Comparison of ENCODE assay signal across 21 cellular contexts in genomic region chr14:54194501-54194900, GRCh38.
A peak's percentile ranks its signal among the peaks of the same experiment; 100 is the strongest.
DNase-seq lines count a peak whose midpoint lies in the region; ATAC-seq, FAIRE-seq and TF ChIP-seq lines count a peak whose summit lies in the region.
"Had no signal": no experiment of that assay in that cellular context is flagged by ENCODE, and none has a peak within 500 bp of the region (broad histone marks: within the 10 kb centered on the region; RNA-seq: fewer than 3 reads in every experiment).

No MANE protein-coding gene starts in this region.

- H3K27me3 ChIP-seq in HCT116 (ENCODE audit: insufficient read depth, low read length) (no peaks in the 10 kb centered on the region), endothelial cell of umbilical vein (ENCODE audit: control insufficient read depth in 2 of 2, insufficient read depth in 2 of 2, low read length in 2 of 2) (no peaks in the 10 kb centered on the region)

- H3K27me3 Mint-ChIP-seq in nephron progenitor cell (ENCODE audit: low read depth, poor library complexity), result no peaks in the 10 kb centered on the region
- H3K27me3 Mint-ChIP-seq in activated CD4-positive, alpha-beta T cell treated with anti-CD3 and anti-CD28 coated beads, Interleukin-2, amount 10 ng/mL, durations not matched to agents 24 days and 14 days, result no peaks in the 10 kb centered on the region

- H3K4me2 ChIP-seq in HCT116 (ENCODE audit: low read length) (no peak overlapping the region), endothelial cell of umbilical vein (ENCODE audit: insufficient read depth, low read length) (no peak overlapping the region)
- H3K4me2 ChIP-seq: GM23338 had no signal

- RAD21 ChIA-PET in HCT116 (lab: Charles Lee; ENCODE audit: low non-redundant PET in 1 of 2, low total read pairs in 2 of 2, uncharacterized antibody in 2 of 2, unreplicated experiment in 2 of 2), result no interaction called here

- H3K9me2 ChIP-seq in HCT116 (ENCODE audit: insufficient read depth), result 0 out of 2 replicates have a peak, but pooled peaks cover 3% of the 10 kb centered on the region

- BruUV-seq in HCT116 (replicated peaks; lab: Mats Ljungman, UMichigan) (no TSS peak), endothelial cell of umbilical vein (replicated peaks; lab: Mats Ljungman, UMichigan) (no TSS peak)

- no peak overlapping the region for H3K4me3 Mint-ChIP-seq in nephron progenitor cell
- no peak overlapping the region for H3K4me3 Mint-ChIP-seq in activated CD4-positive, alpha-beta T cell treated with anti-CD3 and anti-CD28 coated beads, Interleukin-2, amount 10 ng/mL, durations not matched to agents 24 days and 14 days
- H3K4me3 Mint-ChIP-seq: B cell, GM23338 had no signal

- ATAC-seq in HCT116 (no peak), GM19452 (IDR thresholded peaks at IDR 0.05; ENCODE audit: unreplicated experiment) (no peak)
- ATAC-seq: GM23338, K562, PC-3 had no signal

- intact Hi-C loops in HCT116 (cut with micrococcal nuclease) (no loop called here), endothelial cell of umbilical vein (cut with micrococcal nuclease) (no loop called here)
- intact Hi-C loops in activated CD4-positive, alpha-beta T cell treated with anti-CD3 and anti-CD28 coated beads, Interleukin-2, amount 10 ng/mL, durations not matched to agents 24 days and 14 days (cut with micrococcal nuclease), result no loop called here

- no peak overlapping the region for H3K9ac ChIP-seq in HCT116 (ENCODE audit: low read length)
- no peak overlapping the region for H3K9ac ChIP-seq in endothelial cell of umbilical vein (replicated peaks; ENCODE audit: extremely low read depth, insufficient read depth, low read length)

- H3K9me3 Mint-ChIP-seq in nephron progenitor cell, result peaks cover 38% of the 10 kb centered on the region
- no peaks in the 10 kb centered on the region for H3K9me3 Mint-ChIP-seq in activated CD4-positive, alpha-beta T cell treated with anti-CD3 and anti-CD28 coated beads, Interleukin-2, amount 10 ng/mL, durations not matched to agents 24 days and 14 days

- no peaks in the 10 kb centered on the region for H3K9me3 ChIP-seq in HCT116 (ENCODE audit: control insufficient read depth in 1 of 2, insufficient read depth in 1 of 2, low read depth in 1 of 2, low read length in 2 of 2)
- H3K9me3 ChIP-seq in endothelial cell of umbilical vein (replicated peaks; ENCODE audit: control insufficient read depth, insufficient read depth, low read length), result no peaks in the 10 kb centered on the region

- H2AFZ ChIP-seq in HCT116 (ENCODE audit: low read depth, low read length, poor library complexity, severe bottlenecking) (no peak overlapping the region), endothelial cell of umbilical vein (ENCODE audit: low read depth, low read length) (no peak overlapping the region)
- H2AFZ ChIP-seq: GM23338 had no signal

- no peak for TF ChIP-seq RAD21 in HCT116 (IDR thresholded peaks at IDR 0.05; ENCODE audit: low read depth)

- POLR2A ChIA-PET in HCT116 (lab: Charles Lee), result no interaction called here
- POLR2A ChIA-PET in endothelial cell of umbilical vein (lab: Charles Lee), result interaction anchor here (0.7 kb wide), 2 partner anchors 15 to 958 kb away, joined by 3 to 8 read pairs; no protein-coding TSS in a partner anchor

- H3K4me3 ChIP-seq in HCT116 (replicated peaks in 1 of 2; ENCODE audit: low read depth in 1 of 2, low read length in 2 of 2), result no peak overlapping the region
- H3K4me3 ChIP-seq in endothelial cell of umbilical vein (replicated peaks in 1 of 3; ENCODE audit: insufficient read depth in 1 of 3, low read depth in 1 of 3, low read length in 3 of 3), result no peak overlapping the region
- H3K4me3 ChIP-seq: GM23338, K562 had no signal

- H3K9me1 ChIP-seq in endothelial cell of umbilical vein (replicated peaks; ENCODE audit: control insufficient read depth, extremely low read depth, insufficient read depth, low read length), result no peaks in the 10 kb centered on the region

- no peak overlapping the region for H3K27ac ChIP-seq in HCT116 (ENCODE audit: low read depth, low read length)
- no peak overlapping the region for H3K27ac ChIP-seq in endothelial cell of umbilical vein (ENCODE audit: insufficient read depth, low read depth, low read length)
- H3K27ac ChIP-seq: RWPE1 had no signal

- FAIRE-seq in TTC549 (lab: Jason Lieb, UNC), result peak; percentile 72
- FAIRE-seq in endothelial cell of umbilical vein (lab: Jason Lieb, UNC), result no peak
- FAIRE-seq: GM19239, K562 had no signal

- no peak for TF ChIP-seq CTCF in HCT116 (IDR thresholded peaks at IDR 0.05 in 2 of 3, conservative IDR thresholded peaks at IDR 0.05 in 1 of 3; ENCODE audit: borderline replicate concordance in 1 of 3, insufficient read depth in 1 of 3, low read depth in 2 of 3, low read length in 2 of 3)
- TF ChIP-seq CTCF in endothelial cell of umbilical vein (IDR thresholded peaks at IDR 0.05; ENCODE audit: extremely low read depth in 1 of 2, insufficient read depth in 1 of 2, low read depth in 1 of 2, low read length in 2 of 2), result no peak
- TF ChIP-seq CTCF in nephron progenitor cell (IDR thresholded peaks at IDR 0.05), result no peak

- TF ChIP-seq POLR2A in HCT116 (IDR thresholded peaks at IDR 0.05; ENCODE audit: borderline replicate concordance, extremely low read depth, insufficient read depth, insufficient read length) (no peak), endothelial cell of umbilical vein (IDR thresholded peaks at IDR 0.05; ENCODE audit: low read depth, low read length) (no peak)

- H4K20me1 ChIP-seq in HCT116 (ENCODE audit: insufficient read depth) (no peaks in the 10 kb centered on the region), endothelial cell of umbilical vein (replicated peaks; ENCODE audit: control insufficient read depth, extremely low read depth, insufficient read depth, low read length) (no peaks in the 10 kb centered on the region)

- dilution Hi-C loops in endothelial cell of umbilical vein (cut with MboI; ENCODE audit: extremely low pct_ligation_motif_present, low sequenced_read_pairs), result no loop called here

- H3K79me2 ChIP-seq in HCT116 (ENCODE audit: insufficient read depth, low read length), result no peaks in the 10 kb centered on the region
- no peaks in the 10 kb centered on the region for H3K79me2 ChIP-seq in endothelial cell of umbilical vein (ENCODE audit: control insufficient read depth, insufficient read depth, low read length)

- DNase-seq in HCT116 (ENCODE audit: low read depth, low spot score) (no peak), endothelial cell of umbilical vein (ENCODE audit: low read depth, low spot score) (peak; percentile 51), nephron progenitor cell (no peak), AG08396 (ENCODE audit: low spot score) (no peak)
- DNase-seq in activated CD4-positive, alpha-beta T cell treated with anti-CD3 and anti-CD28 coated beads, Interleukin-2, amount 10 ng/mL, durations not matched to agents 24 days and 14 days, result no peak
- no peak for DNase-seq in activated T-cell treated with anti-CD3 and anti-CD28 coated beads, Interleukin-2, amount 50 U/mL, for 48 hours
- DNase-seq: COR-L47, GF-D8, NCI-H1105 treated with DMSO at 0.1 percent for 48 hours, NCI-H1694 treated with DMSO at 0.1 percent for 48 hours, NCI-H226, NCI-H524 treated with DMSO at 0.1 percent for 48 hours, PC-3, SIG-M5 had no signal

- H3K4me1 Mint-ChIP-seq in nephron progenitor cell, result peaks cover 40% of the 10 kb centered on the region
- H3K4me1 Mint-ChIP-seq in activated CD4-positive, alpha-beta T cell treated with anti-CD3 and anti-CD28 coated beads, Interleukin-2, amount 10 ng/mL, durations not matched to agents 24 days and 14 days, result peaks cover 2% of the 10 kb centered on the region
- H3K4me1 Mint-ChIP-seq: B cell had no signal

- CTCF ChIA-PET in HCT116 (lab: Charles Lee) (no interaction called here), endothelial cell of umbilical vein (lab: Charles Lee) (interaction anchor here (0.6 to 1.4 kb wide), 5 partner anchors 11 to 238 kb away, joined by 3 to 7 read pairs (median 4); partner anchors contain the start of gene BMP4)

- H3K36me3 Mint-ChIP-seq in nephron progenitor cell (ENCODE audit: low read depth), result peaks cover 24% of the 10 kb centered on the region
- H3K36me3 Mint-ChIP-seq in activated CD4-positive, alpha-beta T cell treated with anti-CD3 and anti-CD28 coated beads, Interleukin-2, amount 10 ng/mL, durations not matched to agents 24 days and 14 days (ENCODE audit: low read depth), result no peaks in the 10 kb centered on the region

- H3K36me3 ChIP-seq in HCT116 (ENCODE audit: control insufficient read depth in 1 of 2, insufficient read depth in 2 of 2, low read length in 2 of 2) (no peaks in the 10 kb centered on the region), endothelial cell of umbilical vein (ENCODE audit: control insufficient read depth in 2 of 2, extremely low read depth in 1 of 2, insufficient read depth in 2 of 2, low read length in 2 of 2) (no peaks in the 10 kb centered on the region)

- H3K4me1 ChIP-seq in HCT116 (ENCODE audit: control insufficient read depth in 1 of 2, insufficient read depth in 2 of 2, low read length in 2 of 2), result peaks cover 10% of the 10 kb centered on the region in 2 experiments
- H3K4me1 ChIP-seq in endothelial cell of umbilical vein (ENCODE audit: control insufficient read depth, extremely low read depth, insufficient read depth, low read length), result peaks cover 22% of the 10 kb centered on the region

- H3K27ac Mint-ChIP-seq in nephron progenitor cell, result peak overlapping the region; percentile 60
- H3K27ac Mint-ChIP-seq in activated CD4-positive, alpha-beta T cell treated with anti-CD3 and anti-CD28 coated beads, Interleukin-2, amount 10 ng/mL, durations not matched to agents 24 days and 14 days, result no peak overlapping the region
- H3K27ac Mint-ChIP-seq: B cell, GM23338 had no signal

TF ChIP-seq in HCT116, 20 proteins besides CTCF, POLR2A, EP300 and RAD21:
- TF ChIP-seq TCF7L2 (IDR thresholded peaks at IDR 0.05; ENCODE audit: borderline replicate concordance, extremely low read depth, insufficient read depth, insufficient read length), result peak; percentile 57
- TF ChIP-seq EZH2 (IDR thresholded peaks at IDR 0.05), result no peak
TF ChIP-seq in HCT116: peak in this region for 1.

TF ChIP-seq in endothelial cell of umbilical vein, 7 proteins besides CTCF, POLR2A, EP300 and RAD21:
- TF ChIP-seq JUN (IDR thresholded peaks at IDR 0.05; ENCODE audit: borderline replicate concordance, insufficient read depth, insufficient read length, low read depth) (no peak), MAX (IDR thresholded peaks at IDR 0.05; ENCODE audit: insufficient read depth, insufficient read length) (no peak), FOS (IDR thresholded peaks at IDR 0.05; ENCODE audit: borderline replicate concordance, insufficient read depth, low read length) (no peak), POLR2AphosphoS5 (IDR thresholded peaks at IDR 0.05; ENCODE audit: insufficient read depth, low read depth, low read length) (no peak), MYC (IDR thresholded peaks at IDR 0.05; ENCODE audit: low read depth, low read length) (no peak), EZH2 (IDR thresholded peaks at IDR 0.05; ENCODE audit: borderline replicate concordance, low read depth, low read length, severe bottlenecking) (no peak), GATA2 (IDR thresholded peaks at IDR 0.05; ENCODE audit: insufficient read depth, insufficient read length, low read depth, low read length) (no peak)
